Comparison of ENCODE assay signal across 27 cellular contexts in the genomic region with DNA sequence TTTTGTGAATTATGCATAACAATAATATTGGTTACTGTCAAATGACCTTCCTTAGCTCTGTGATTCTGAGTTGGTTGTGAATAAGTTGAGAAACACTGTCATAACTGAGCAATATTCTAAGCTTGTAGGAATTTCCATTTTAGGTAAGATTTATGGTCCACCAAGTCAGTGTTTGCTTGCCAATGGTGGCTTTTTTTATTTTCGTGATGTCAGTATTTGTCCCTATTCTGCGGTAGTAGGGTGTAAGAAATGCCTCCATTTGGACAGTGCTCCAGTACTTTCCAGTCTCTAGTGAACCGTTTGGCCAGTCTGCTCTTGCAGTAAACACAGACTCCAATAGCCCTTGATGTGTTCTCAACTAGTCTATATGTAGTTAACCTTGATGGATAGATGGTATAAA.
DNase-seq lines count a peak whose midpoint lies in the region; ATAC-seq and TF ChIP-seq lines count a peak whose summit lies in the region.
"Had no signal": no experiment of that assay in that cellular context is flagged by ENCODE, and none has a peak within 500 bp of the region (broad histone marks: within the 10 kb centered on the region; RNA-seq: fewer than 3 reads in every experiment).

No MANE protein-coding gene starts in this region.

- TF ChIP-seq CTCF in AG04450 (IDR thresholded peaks at IDR 0.05; ENCODE audit: low read depth, low read length) (no peak), fibroblast of the aortic adventitia (IDR thresholded peaks at IDR 0.05; ENCODE audit: insufficient read depth, low read length) (no peak)

- H3K27me3 ChIP-seq in AG04450 (ENCODE audit: control insufficient read depth, insufficient read depth, low read length), result no peaks in the 10 kb centered on the region
- H3K27me3 ChIP-seq: BLaER1, foreskin keratinocyte, MG63, sigmoid colon, upper lobe of left lung had no signal

- H3K4me3 ChIP-seq in AG04450 (ENCODE audit: low read depth, low read length), result no peak overlapping the region
- no peak overlapping the region for H3K4me3 ChIP-seq in fibroblast of the aortic adventitia (ENCODE audit: low read depth, low read length)
- H3K4me3 ChIP-seq: BLaER1, HAP-1, MG63, sigmoid colon, upper lobe of left lung had no signal

- CTCF ChIA-PET in AG04450 (lab: Charles Lee), result interaction anchor here (0.6 kb wide), 1 partner anchor 85 kb away, joined by 3 read pairs; no protein-coding TSS in a partner anchor
- CTCF ChIA-PET in activated CD4-positive, alpha-beta memory T cell treated with anti-CD3 and anti-CD28 coated beads for 36 hours (lab: Charles Lee), result no interaction called here

- no peak overlapping the region for H3K4me3 Mint-ChIP-seq in activated CD4-positive, alpha-beta memory T cell treated with anti-CD3 and anti-CD28 coated beads for 36 hours
- H3K4me3 Mint-ChIP-seq: activated naive CD4-positive, alpha-beta T cell treated with anti-CD3 and anti-CD28 coated beads for 36 hours; activated T-cell treated with anti-CD3 and anti-CD28 coated beads, Interleukin-2, amount 50 U/mL, for 72 hours; nephron had no signal

- peaks cover 13% of the 10 kb centered on the region for H3K36me3 Mint-ChIP-seq in activated CD4-positive, alpha-beta memory T cell treated with anti-CD3 and anti-CD28 coated beads for 36 hours

- ATAC-seq in sciatic nerve, result peak; percentile 30
- no peak for ATAC-seq in GM21528 (IDR thresholded peaks at IDR 0.05; ENCODE audit: low FRiP score, unreplicated experiment)
- ATAC-seq in HG03045 (IDR thresholded peaks at IDR 0.05; ENCODE audit: unreplicated experiment), result no peak
- ATAC-seq: foreskin keratinocyte had no signal

- H3K9me3 ChIP-seq in AG04450 (ENCODE audit: control insufficient read depth, insufficient read depth, low read length), result no peaks in the 10 kb centered on the region
- H3K9me3 ChIP-seq: Caco-2, sigmoid colon, upper lobe of left lung had no signal

- peak overlapping the region; percentile 13 for H3K27ac ChIP-seq in AG04450 (ENCODE audit: low read depth, low read length)
- H3K27ac ChIP-seq: BLaER1, foreskin keratinocyte, parathyroid adenoma, VCaP had no signal

- H3K9me3 Mint-ChIP-seq in activated CD4-positive, alpha-beta memory T cell treated with anti-CD3 and anti-CD28 coated beads for 36 hours, result peaks cover 5% of the 10 kb centered on the region

- no peaks in the 10 kb centered on the region for H3K27me3 Mint-ChIP-seq in activated CD4-positive, alpha-beta memory T cell treated with anti-CD3 and anti-CD28 coated beads for 36 hours

- POLR2A ChIA-PET in AG04450 (lab: Yijun Ruan, JAX), result no interaction called here
- POLR2A ChIA-PET in activated CD4-positive, alpha-beta memory T cell treated with anti-CD3 and anti-CD28 coated beads for 36 hours (lab: Charles Lee), result no interaction called here

- intact Hi-C loops in sciatic nerve (cut with DNase I), result no loop called here
- intact Hi-C loops in activated CD4-positive, alpha-beta memory T cell treated with anti-CD3 and anti-CD28 coated beads for 36 hours (cut with micrococcal nuclease), result no loop called here

- no peak overlapping the region for H3K27ac Mint-ChIP-seq in activated CD4-positive, alpha-beta memory T cell treated with anti-CD3 and anti-CD28 coated beads for 36 hours
- H3K27ac Mint-ChIP-seq: activated naive CD4-positive, alpha-beta T cell treated with anti-CD3 and anti-CD28 coated beads for 36 hours; activated T-cell treated with anti-CD3 and anti-CD28 coated beads, Interleukin-2, amount 50 U/mL, for 72 hours; nephron had no signal

- DNase-seq in AG04450 (ENCODE audit: low read depth, low spot score), result no peak
- DNase-seq in LHCN-M2 (ENCODE audit: low read depth), result peak; percentile 7
- DNase-seq in fibroblast of the aortic adventitia (ENCODE audit: low read depth), result peak; percentile 45
- no peak for DNase-seq in sciatic nerve (ENCODE audit: low spot score)
- no peak for DNase-seq in activated CD4-positive, alpha-beta memory T cell treated with anti-CD3 and anti-CD28 coated beads for 36 hours
- no peak for DNase-seq in NCI-H2029 treated with DMSO at 0.1 percent for 48 hours (lab: John Stamatoyannopoulos, UW)
- DNase-seq: activated CD4-positive, alpha-beta T cell treated with anti-CD3 and anti-CD28 coated beads for 48 hours; activated naive CD4-positive, alpha-beta T cell treated with anti-CD3 and anti-CD28 coated beads for 36 hours; activated T-cell treated with anti-CD3 and anti-CD28 coated beads, Interleukin-2, amount 50 U/mL, for 72 hours; Caco-2; central memory CD4-positive, alpha-beta T cell; DMS79; foreskin keratinocyte; hippocampal formation; MG63; NCI-H1417; NCI-H2081 treated with DMSO at 0.1 percent for 48 hours; NCI-H82; sigmoid colon; upper lobe of left lung had no signal

- peaks cover under 1% of the 10 kb centered on the region for H3K4me1 Mint-ChIP-seq in activated CD4-positive, alpha-beta memory T cell treated with anti-CD3 and anti-CD28 coated beads for 36 hours (ENCODE audit: low read depth)

Comparison
In these comparisons a context has a peak if more than half of its experiments do, and no peak if none do; other contexts are left out.
1. DNase-seq: peak in LHCN-M2 (single experiment) and fibroblast of the aortic adventitia (single experiment); none in AG04450 (single experiment), sciatic nerve (single experiment), activated CD4-positive, alpha-beta memory T cell treated with anti-CD3 and anti-CD28 coated beads for 36 hours (single experiment) and NCI-H2029 treated with DMSO at 0.1 percent for 48 hours (single experiment).